9 cellular contexts compared by ENCODE assay signal in genomic region chr11:94732617-94733292, GRCh38. TPM values are rescaled to one million over a fixed set of nuclear protein-coding genes. Genes with fewer than 3 reads are reported as not detected.
DNase-seq lines count a peak whose midpoint lies in the region; ATAC-seq and TF ChIP-seq lines count a peak whose summit lies in the region.
"Had no signal": no experiment of that assay in that cellular context is flagged by ENCODE, and none has a peak within 500 bp of the region (broad histone marks: within the 10 kb centered on the region; RNA-seq: fewer than 3 reads in every experiment).

No MANE protein-coding gene starts in this region.

- peak; percentile 73 to 93 (median 84) for ATAC-seq in heart right ventricle

- H3K9ac ChIP-seq in HUES48 (ENCODE audit: low read depth, low read length) = no peak overlapping the region

- TF ChIP-seq CTCF in adrenal gland (IDR thresholded peaks at IDR 0.05) (no peak), heart right ventricle (IDR thresholded peaks at IDR 0.05) (no peak), stomach (IDR thresholded peaks at IDR 0.05) (no peak), testis (IDR thresholded peaks at IDR 0.05) (no peak)

- 59 to 66% (median 61%) methylated on average over 7 of the region's 7 CpGs for WGBS in adrenal gland, 4 donors
- 41 to 51% methylated on average over 7 of the region's 7 CpGs for WGBS in heart right ventricle, 2 donors
- 68 to 75% (median 73%) methylated on average over 7 of the region's 7 CpGs for WGBS in stomach, 5 donors
- 76 to 84% methylated on average over 7 of the region's 7 CpGs for WGBS in testis, 2 donors

- H3K27ac ChIP-seq in HUES48 (ENCODE audit: low read depth, low read length) = peak overlapping the region; percentile 63
- H3K27ac ChIP-seq in adrenal gland = peak overlapping the region in 3 of 5 donors; percentile 25 to 86 (median 79)
- peak overlapping the region; percentile 55 to 85 (median 74) for H3K27ac ChIP-seq in heart right ventricle
- H3K27ac ChIP-seq in stomach = peak overlapping the region in 4 of 5 donors; percentile 55 to 66 (median 59)
- H3K27ac ChIP-seq in testis = no peak overlapping the region
- H3K27ac ChIP-seq in effector memory CD4-positive, alpha-beta T cell (ENCODE audit: insufficient read depth, low read length, poor library complexity, severe bottlenecking) = no peak overlapping the region

- TF ChIP-seq POLR2A in adrenal gland (IDR thresholded peaks at IDR 0.05) = no peak
- no peak for TF ChIP-seq POLR2A in stomach (IDR thresholded peaks at IDR 0.05)
- no peak for TF ChIP-seq POLR2A in testis (IDR thresholded peaks at IDR 0.05)

- H3K27me3 ChIP-seq in HUES48 (ENCODE audit: control insufficient read depth, insufficient read depth, low read length) = no peaks in the 10 kb centered on the region
- no peaks in the 10 kb centered on the region for H3K27me3 ChIP-seq in adrenal gland
- H3K27me3 ChIP-seq in heart right ventricle = no peaks in the 10 kb centered on the region
- H3K27me3 ChIP-seq in stomach = no peaks in the 10 kb centered on the region
- H3K27me3 ChIP-seq in testis = no peaks in the 10 kb centered on the region
- H3K27me3 ChIP-seq in effector memory CD4-positive, alpha-beta T cell (replicated peaks; ENCODE audit: control insufficient read depth, insufficient read depth, low read length, poor library complexity, severe bottlenecking) = no peaks in the 10 kb centered on the region

- DNase-seq in adrenal gland (peak; percentile 34 to 85 (median 53)), heart right ventricle (peak; percentile 56 to 78), stomach (no peak), testis (no peak)
- DNase-seq in activated CD4-positive, CD25-positive, alpha-beta regulatory T cell (lab: John Stamatoyannopoulos, UW) = no peak
- no peak for DNase-seq in stimulated activated CD4-positive, alpha-beta T cell treated with anti-CD3 and anti-CD28 coated beads, Interleukin-12 subunit alpha, Interleukin-12 subunit beta, amount 100 ng/mL, for 4 hours
- no peak for DNase-seq in effector memory CD4-positive, alpha-beta T cell
- DNase-seq: small intestine had no signal

- peaks cover 50% of the 10 kb centered on the region for H3K4me1 ChIP-seq in HUES48 (ENCODE audit: control insufficient read depth, insufficient read depth, low read length)
- H3K4me1 ChIP-seq in adrenal gland (replicated peaks in 1 of 2) = peaks cover 7 to 29% of the 10 kb centered on the region in 2 donors
- peaks cover 8 to 47% (median 41%) of the 10 kb centered on the region in 9 donors for H3K4me1 ChIP-seq in heart right ventricle
- H3K4me1 ChIP-seq in stomach = peaks cover 0 to 26% (median 9%) of the 10 kb centered on the region in 4 donors
- H3K4me1 ChIP-seq in testis = no peaks in the 10 kb centered on the region
- H3K4me1 ChIP-seq in effector memory CD4-positive, alpha-beta T cell (ENCODE audit: control insufficient read depth, insufficient read depth, low read length, poor library complexity, severe bottlenecking) = no peaks in the 10 kb centered on the region

- H3K9me3 ChIP-seq in HUES48 (ENCODE audit: control insufficient read depth, insufficient read depth, low read length) (no peaks in the 10 kb centered on the region), adrenal gland (replicated peaks in 1 of 3) (no peaks in the 10 kb centered on the region), heart right ventricle (no peaks in the 10 kb centered on the region), stomach (no peaks in the 10 kb centered on the region), testis (no peaks in the 10 kb centered on the region)
- no peaks in the 10 kb centered on the region for H3K9me3 ChIP-seq in effector memory CD4-positive, alpha-beta T cell (ENCODE audit: control insufficient read depth, low read length)

- intact Hi-C loops in adrenal gland (cut with DNase I) (no loop called here), heart right ventricle (cut with DNase I) (loop anchor here in 5 of 10 donors (5.0 to 10.0 kb wide), 2 partner anchors 75 to 108 kb away; no protein-coding TSS in a partner anchor), stomach (cut with DNase I; ENCODE audit: low total_unique reads) (loop anchor here (10.0 kb wide), 1 partner anchor 108 kb away; no protein-coding TSS in a partner anchor), testis (cut with DNase I; ENCODE audit: low total_unique reads) (no loop called here)

- H3K36me3 ChIP-seq in HUES48 (ENCODE audit: control insufficient read depth, insufficient read depth, low read length) (no peaks in the 10 kb centered on the region), adrenal gland (replicated peaks in 1 of 2) (no peaks in the 10 kb centered on the region), heart right ventricle (no peaks in the 10 kb centered on the region), stomach (no peaks in the 10 kb centered on the region), testis (ENCODE audit: low read depth, missing control alignments) (no peaks in the 10 kb centered on the region)
- no peaks in the 10 kb centered on the region for H3K36me3 ChIP-seq in effector memory CD4-positive, alpha-beta T cell (ENCODE audit: control insufficient read depth, insufficient read depth, low read length)

- TF ChIP-seq EP300 in stomach (IDR thresholded peaks at IDR 0.05) = no peak

- H3K4me3 ChIP-seq in HUES48 (ENCODE audit: low read depth, low read length) (no peak overlapping the region), adrenal gland (no peak overlapping the region), heart right ventricle (no peak overlapping the region), stomach (no peak overlapping the region), testis (no peak overlapping the region)
- no peak overlapping the region for H3K4me3 ChIP-seq in effector memory CD4-positive, alpha-beta T cell (ENCODE audit: insufficient read depth, low read depth, low read length, poor library complexity, severe bottlenecking)

RNA-seq across cellular contexts. Expression of gene AMOTL1, which starts 35.4 kb away (rescaled TPM):
- total RNA-seq in adrenal gland = 10 to 100 TPM; 15.6 to 26.7 (median 20.7) TPM
- polyA plus RNA-seq in adrenal gland = 10 to 100 TPM in 1 of 3 donors, 1 to 10 TPM in 2; 3.0 to 11.9 (median 6.6) TPM
- total RNA-seq in heart right ventricle = 100 to 1,000 TPM in 2 of 10 donors, 10 to 100 TPM in 8; 30.5 to 115 (median 77.1) TPM
- 1 to 10 TPM; 3.1 to 8.3 TPM for polyA plus RNA-seq in heart right ventricle
- 10 to 100 TPM; 11.0 to 46.3 (median 38.4) TPM for total RNA-seq in stomach
- polyA plus RNA-seq in stomach = 1 to 10 TPM; 5.0 to 7.0 (median 6.1) TPM
- total RNA-seq in testis = 10 to 100 TPM; 17.1 to 18.7 TPM
- polyA plus RNA-seq in testis (ENCODE audit: insufficient read depth, low read depth, low replicate concordance) = 25.4 TPM

Comparison
In these comparisons a context has a peak if more than half of its experiments do, and no peak if none do; other contexts are left out.
1. H3K27ac ChIP-seq: peak in HUES48 (single experiment), adrenal gland (3 of 5), heart right ventricle (10 of 10) and stomach (4 of 5); none in testis (0 of 2) and effector memory CD4-positive, alpha-beta T cell (single experiment).
2. DNase-seq: peak in adrenal gland (7 of 7) and heart right ventricle (2 of 2); none in stomach (single experiment), activated CD4-positive, CD25-positive, alpha-beta regulatory T cell (0 of 4), stimulated activated CD4-positive, alpha-beta T cell treated with anti-CD3 and anti-CD28 coated beads, Interleukin-12 subunit alpha, Interleukin-12 subunit beta, amount 100 ng/mL, for 4 hours (single experiment), testis (single experiment) and effector memory CD4-positive, alpha-beta T cell (0 of 3).